24 cellular contexts compared by ENCODE assay signal in the genomic region with DNA sequence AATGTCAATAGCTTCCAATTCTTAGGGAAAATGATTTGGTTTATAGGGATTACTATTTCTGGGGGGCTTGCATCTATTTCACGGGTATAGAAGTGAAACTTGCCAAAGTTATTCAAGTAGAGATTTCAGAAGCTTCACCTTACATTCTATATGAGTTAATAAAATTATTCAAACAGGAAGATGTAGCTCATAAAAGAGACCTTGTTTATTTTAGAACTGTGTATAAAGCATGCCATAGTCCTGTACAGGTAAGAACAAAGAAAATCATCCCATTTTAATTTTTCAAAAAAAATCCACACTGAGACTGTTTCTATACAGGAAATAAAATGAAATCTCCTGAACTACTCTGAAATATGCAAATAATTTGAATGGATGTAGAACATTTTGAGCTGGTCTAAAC.
"Had no signal": no experiment of that assay in that cellular context is flagged by ENCODE, and none has a peak within 500 bp of the region (broad histone marks: within the 10 kb centered on the region; RNA-seq: fewer than 3 reads in every experiment).

No MANE protein-coding gene starts in this region.

- H3K27me3 ChIP-seq: colonic mucosa, dorsolateral prefrontal cortex, esophagus muscularis mucosa, esophagus squamous epithelium, foreskin keratinocyte, gastrocnemius medialis, gastroesophageal sphincter, heart left ventricle, heart right ventricle had no signal

- ATAC-seq: effector memory CD8-positive, alpha-beta T cell; esophagus mucosa; foreskin keratinocyte; gastrocnemius medialis; gastroesophageal sphincter; heart left ventricle; heart right ventricle had no signal

- DNase-seq: colonic mucosa; cortex of kidney; dermis blood vessel endothelial cell; dorsolateral prefrontal cortex; effector CD4-positive, alpha-beta T cell; effector CD8-positive, alpha-beta T cell; effector memory CD4-positive, alpha-beta T cell; effector memory CD8-positive, alpha-beta T cell; endodermal cell; erythroblast; esophagus squamous epithelium; foreskin fibroblast; foreskin melanocyte; gastrocnemius medialis; glutamatergic neuron; head of caudate nucleus; heart left ventricle; heart right ventricle had no signal

- H3K4me3 ChIP-seq: colonic mucosa, coronary artery, dorsolateral prefrontal cortex, esophagus muscularis mucosa, esophagus squamous epithelium, gastrocnemius medialis, gastroesophageal sphincter, heart left ventricle, heart right ventricle had no signal

- H3K27ac ChIP-seq: colonic mucosa, coronary artery, dorsolateral prefrontal cortex, epithelial cell of prostate, esophagus muscularis mucosa, esophagus squamous epithelium, foreskin keratinocyte, gastrocnemius medialis, gastroesophageal sphincter, heart left ventricle, heart right ventricle had no signal

- H3K36me3 ChIP-seq: colonic mucosa, esophagus muscularis mucosa, esophagus squamous epithelium, gastrocnemius medialis, gastroesophageal sphincter, heart left ventricle, heart right ventricle had no signal

- H3K4me1 ChIP-seq: colonic mucosa, esophagus muscularis mucosa, esophagus squamous epithelium, foreskin keratinocyte, gastrocnemius medialis, gastroesophageal sphincter, heart left ventricle, heart right ventricle had no signal

- H3K9me3 ChIP-seq: colonic mucosa, esophagus muscularis mucosa, esophagus squamous epithelium, gastrocnemius medialis, gastroesophageal sphincter, heart right ventricle had no signal
